ENCODE assay signal across 10 cellular contexts in the genomic region with DNA sequence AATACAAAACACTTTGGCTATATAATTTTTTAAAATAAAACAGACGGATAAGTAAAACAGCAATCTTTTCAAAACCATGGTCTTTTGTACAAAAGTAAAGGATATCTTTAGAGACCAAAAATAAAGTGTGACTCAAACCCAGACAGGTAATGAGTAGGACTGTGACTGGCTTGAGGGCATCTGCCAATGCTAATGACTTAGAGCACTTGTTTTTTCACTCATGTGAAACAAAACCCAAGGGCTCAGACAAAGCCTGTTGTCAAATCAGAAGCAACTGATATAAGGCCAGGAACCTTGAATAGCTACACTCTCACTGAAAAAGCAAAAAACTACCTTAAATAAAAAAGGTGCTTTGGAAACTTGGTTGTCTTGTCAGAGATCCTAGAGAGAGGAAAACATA.
DNase-seq lines count a peak whose midpoint lies in the region; ATAC-seq, FAIRE-seq and TF ChIP-seq lines count a peak whose summit lies in the region.
"Had no signal": no experiment of that assay in that cellular context is flagged by ENCODE, and none has a peak within 500 bp of the region (broad histone marks: within the 10 kb centered on the region; RNA-seq: fewer than 3 reads in every experiment).

No MANE protein-coding gene starts in this region.

- no peak for TF ChIP-seq RAD21 in GM12878 (IDR thresholded peaks at IDR 0.05; ENCODE audit: insufficient read depth, low read depth, low read length)

- H2AFZ ChIP-seq in GM12878 (ENCODE audit: control insufficient read depth, low read depth, low read length), result peak overlapping the region; percentile 25

- in situ Hi-C loops in GM12878 (cut with MboI), result no loop called here

- no peak for TF ChIP-seq POLR2A in GM12878 (IDR thresholded peaks at IDR 0.05; ENCODE audit: low read depth, low read length)

- POLR2A ChIA-PET in GM12878 (lab: Charles Lee), result no interaction called here

- H3K9ac ChIP-seq in GM12878 (ENCODE audit: control insufficient read depth, insufficient read depth, low read length) (no peak overlapping the region), colonic mucosa (ENCODE audit: low read depth in 2 of 2, low read length in 2 of 2) (no peak overlapping the region)

- peak; percentile 89 for FAIRE-seq in GM12878 (lab: Jason Lieb, UNC)

- CTCF ChIA-PET in GM12878 (lab: Yijun Ruan, JAX), result no interaction called here

- H4K20me1 ChIP-seq in GM12878 (ENCODE audit: control insufficient read depth, insufficient read depth), result no peaks in the 10 kb centered on the region

- intact Hi-C loops in GM12878 (cut with micrococcal nuclease; ENCODE audit: unreplicated experiment) (no loop called here), colonic mucosa (cut with DNase I) (no loop called here)

- H3K4me1 ChIP-seq in GM12878 (ENCODE audit: control insufficient read depth, insufficient read depth, low read length) (peaks cover 4% of the 10 kb centered on the region; the same call in 1 of the 2 replicates), colonic mucosa (no peaks in the 10 kb centered on the region)
- H3K4me1 ChIP-seq: SJCRH30 had no signal

- H3K27ac ChIP-seq in GM12878 (ENCODE audit: control insufficient read depth, insufficient read depth), result peak overlapping the region; percentile 42; the same call in 1 of the 2 replicates
- no peak overlapping the region for H3K27ac ChIP-seq in colonic mucosa
- H3K27ac ChIP-seq: SJCRH30 had no signal

- no peaks in the 10 kb centered on the region for H3K9me3 ChIP-seq in GM12878 (replicated peaks; ENCODE audit: control insufficient read depth, insufficient read depth, low read length)
- no peaks in the 10 kb centered on the region for H3K9me3 ChIP-seq in colonic mucosa
- H3K9me3 ChIP-seq: SJCRH30 had no signal

- TF ChIP-seq CTCF in GM12878 (IDR thresholded peaks at IDR 0.05 in 2 of 3, conservative IDR thresholded peaks at IDR 0.05 in 1 of 3; ENCODE audit: control insufficient read depth in 2 of 3, extremely low read depth in 1 of 3, insufficient read depth in 1 of 3, low read depth in 3 of 3, low read length in 3 of 3) (no peak), colonic mucosa (IDR thresholded peaks at IDR 0.05) (no peak)

- no peaks in the 10 kb centered on the region for H3K27me3 ChIP-seq in GM12878 (replicated peaks in 1 of 2; ENCODE audit: control insufficient read depth in 2 of 2, insufficient read depth in 2 of 2, low read length in 1 of 2)
- no peaks in the 10 kb centered on the region for H3K27me3 ChIP-seq in colonic mucosa
- H3K27me3 ChIP-seq: SJCRH30 had no signal

- peak; percentile 75 to 76; a peak in 2 of 4 replicates for TF ChIP-seq EP300 in GM12878 (IDR thresholded peaks at IDR 0.05; ENCODE audit: borderline replicate concordance in 1 of 2, control insufficient read depth in 1 of 2, low read depth in 2 of 2, low read length in 2 of 2)

- no peak overlapping the region; the same call in 1 of the 2 replicates for H3K4me2 ChIP-seq in GM12878 (ENCODE audit: control insufficient read depth, insufficient read depth)

- H3K4me3 ChIP-seq in GM12878 (no peak overlapping the region), colonic mucosa (no peak overlapping the region)
- H3K4me3 ChIP-seq: SJCRH30 had no signal

- 0% methylated on average over 1 of the region's 1 CpG for WGBS in GM12878 (ENCODE audit: insufficient coverage, insufficient replicate concordance, low lambda C conversion rate, missing lambda C conversion rate)

- RAD21 ChIA-PET in GM12878 (lab: Charles Lee; ENCODE audit: unreplicated experiment), result no interaction called here

- ATAC-seq in GM18861 (IDR thresholded peaks at IDR 0.05; ENCODE audit: unreplicated experiment) (peak; percentile 98), GM21515 (IDR thresholded peaks at IDR 0.05; ENCODE audit: unreplicated experiment) (peak; percentile 83), HG03108 (IDR thresholded peaks at IDR 0.05; ENCODE audit: unreplicated experiment) (peak; percentile 94), GM12878 (peak; percentile 99)

- no TSS peak for BruUV-seq in GM12878 (replicated peaks; lab: Mats Ljungman, UMichigan)

- DNase-seq in GM12878 (ENCODE audit: low read depth, low spot score), result peak; percentile 65
- DNase-seq in colonic mucosa, result no peak
- DNase-seq in foreskin melanocyte, result no peak
- no peak for DNase-seq in iPS-NIHi7 (ENCODE audit: extremely low spot score)
- no peak for DNase-seq in stimulated activated CD4-positive, alpha-beta T cell treated with anti-CD3 and anti-CD28 coated beads, Interleukin-2, amount 100 ng/mL, for 48 hours
- DNase-seq: NCI-H1436, SJCRH30 had no signal

- H3K36me3 ChIP-seq in GM12878 (ENCODE audit: control insufficient read depth in 2 of 2, insufficient read depth in 2 of 2, low read length in 1 of 2) (no peaks in the 10 kb centered on the region), colonic mucosa (no peaks in the 10 kb centered on the region)
- H3K36me3 ChIP-seq: SJCRH30 had no signal

- SMC1A ChIA-PET in GM12878 (lab: Charles Lee; ENCODE audit: uncharacterized antibody, unreplicated experiment), result interaction anchor here (1.3 to 1.9 kb wide), 2 partner anchors 8 to 74 kb away, joined by 4 to 8 read pairs; no protein-coding TSS in a partner anchor

- no peaks in the 10 kb centered on the region for H3K79me2 ChIP-seq in GM12878 (ENCODE audit: control insufficient read depth, insufficient read depth, low read length)

TF ChIP-seq in GM12878, 131 proteins besides CTCF, POLR2A, EP300 and RAD21 (continues in another document):
- no peak for TF ChIP-seq KLF5 (IDR thresholded peaks at IDR 0.05; ENCODE audit: partially characterized antibody)
- TF ChIP-seq ZNF24 (IDR thresholded peaks at IDR 0.05), result peak; percentile 48; the same call in 1 of the 2 replicates
- peak; percentile 86 for TF ChIP-seq CREM (IDR thresholded peaks at IDR 0.05; ENCODE audit: low read depth)
- 0 out of 4 replicates have a peak, but pooled peaks of 1 of the 2 experiments have one; percentile 52 for TF ChIP-seq CEBPB (IDR thresholded peaks at IDR 0.05; ENCODE audit: borderline replicate concordance in 1 of 2, low read depth in 2 of 2, low read length in 2 of 2)
- TF ChIP-seq YBX1 (IDR thresholded peaks at IDR 0.05), result no peak
- TF ChIP-seq, protein P1, sequence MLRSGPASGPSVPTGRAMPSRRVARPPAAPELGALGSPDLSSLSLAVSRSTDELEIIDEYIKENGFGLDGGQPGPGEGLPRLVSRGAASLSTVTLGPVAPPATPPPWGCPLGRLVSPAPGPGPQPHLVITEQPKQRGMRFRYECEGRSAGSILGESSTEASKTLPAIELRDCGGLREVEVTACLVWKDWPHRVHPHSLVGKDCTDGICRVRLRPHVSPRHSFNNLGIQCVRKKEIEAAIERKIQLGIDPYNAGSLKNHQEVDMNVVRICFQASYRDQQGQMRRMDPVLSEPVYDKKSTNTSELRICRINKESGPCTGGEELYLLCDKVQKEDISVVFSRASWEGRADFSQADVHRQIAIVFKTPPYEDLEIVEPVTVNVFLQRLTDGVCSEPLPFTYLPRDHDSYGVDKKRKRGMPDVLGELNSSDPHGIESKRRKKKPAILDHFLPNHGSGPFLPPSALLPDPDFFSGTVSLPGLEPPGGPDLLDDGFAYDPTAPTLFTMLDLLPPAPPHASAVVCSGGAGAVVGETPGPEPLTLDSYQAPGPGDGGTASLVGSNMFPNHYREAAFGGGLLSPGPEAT (IDR thresholded peaks at IDR 0.05; ENCODE audit: low read depth), result 0 out of 2 replicates have a peak, but pooled peaks have one; percentile 24
- TF ChIP-seq ATF2 (IDR thresholded peaks at IDR 0.05; ENCODE audit: low read length), result peak; percentile 83
- TF ChIP-seq, protein P2, sequence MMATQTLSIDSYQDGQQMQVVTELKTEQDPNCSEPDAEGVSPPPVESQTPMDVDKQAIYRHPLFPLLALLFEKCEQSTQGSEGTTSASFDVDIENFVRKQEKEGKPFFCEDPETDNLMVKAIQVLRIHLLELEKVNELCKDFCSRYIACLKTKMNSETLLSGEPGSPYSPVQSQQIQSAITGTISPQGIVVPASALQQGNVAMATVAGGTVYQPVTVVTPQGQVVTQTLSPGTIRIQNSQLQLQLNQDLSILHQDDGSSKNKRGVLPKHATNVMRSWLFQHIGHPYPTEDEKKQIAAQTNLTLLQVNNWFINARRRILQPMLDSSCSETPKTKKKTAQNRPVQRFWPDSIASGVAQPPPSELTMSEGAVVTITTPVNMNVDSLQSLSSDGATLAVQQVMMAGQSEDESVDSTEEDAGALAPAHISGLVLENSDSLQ (IDR thresholded peaks at IDR 0.05), result peak; percentile 13; the same call in 1 of the 2 replicates
- TF ChIP-seq JUND (IDR thresholded peaks at IDR 0.05; ENCODE audit: low read depth, low read length), result peak; percentile 70; the same call in 1 of the 2 replicates
- TF ChIP-seq EZH2 (IDR thresholded peaks at IDR 0.05; ENCODE audit: borderline replicate concordance, control insufficient read depth, low read depth, low read length), result no peak
- no peak for TF ChIP-seq SMAD5 (IDR thresholded peaks at IDR 0.05; ENCODE audit: low read depth)
- TF ChIP-seq, protein P3, sequence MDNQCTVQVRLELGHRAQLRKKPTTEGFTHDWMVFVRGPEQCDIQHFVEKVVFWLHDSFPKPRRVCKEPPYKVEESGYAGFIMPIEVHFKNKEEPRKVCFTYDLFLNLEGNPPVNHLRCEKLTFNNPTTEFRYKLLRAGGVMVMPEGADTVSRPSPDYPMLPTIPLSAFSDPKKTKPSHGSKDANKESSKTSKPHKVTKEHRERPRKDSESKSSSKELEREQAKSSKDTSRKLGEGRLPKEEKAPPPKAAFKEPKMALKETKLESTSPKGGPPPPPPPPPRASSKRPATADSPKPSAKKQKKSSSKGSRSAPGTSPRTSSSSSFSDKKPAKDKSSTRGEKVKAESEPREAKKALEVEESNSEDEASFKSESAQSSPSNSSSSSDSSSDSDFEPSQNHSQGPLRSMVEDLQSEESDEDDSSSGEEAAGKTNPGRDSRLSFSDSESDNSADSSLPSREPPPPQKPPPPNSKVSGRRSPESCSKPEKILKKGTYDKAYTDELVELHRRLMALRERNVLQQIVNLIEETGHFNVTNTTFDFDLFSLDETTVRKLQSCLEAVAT (IDR thresholded peaks at IDR 0.05), result no peak
